1 cellular context compared by ENCODE assay signal in genomic region chr20:50344232-50345071, GRCh38.
TF ChIP-seq lines count a peak whose summit lies in the region.

No MANE protein-coding gene starts in this region.

TF ChIP-seq in GM23338, 12 proteins besides CTCF, POLR2A, EP300 and RAD21 (continued from another document):
- TF ChIP-seq ETS1 (IDR thresholded peaks at IDR 0.05) (no peak), ZNF114 (CRISPR knock-in tag; IDR thresholded peaks at IDR 0.05) (no peak)
